9 cellular contexts compared by ENCODE assay signal in the genomic region with DNA sequence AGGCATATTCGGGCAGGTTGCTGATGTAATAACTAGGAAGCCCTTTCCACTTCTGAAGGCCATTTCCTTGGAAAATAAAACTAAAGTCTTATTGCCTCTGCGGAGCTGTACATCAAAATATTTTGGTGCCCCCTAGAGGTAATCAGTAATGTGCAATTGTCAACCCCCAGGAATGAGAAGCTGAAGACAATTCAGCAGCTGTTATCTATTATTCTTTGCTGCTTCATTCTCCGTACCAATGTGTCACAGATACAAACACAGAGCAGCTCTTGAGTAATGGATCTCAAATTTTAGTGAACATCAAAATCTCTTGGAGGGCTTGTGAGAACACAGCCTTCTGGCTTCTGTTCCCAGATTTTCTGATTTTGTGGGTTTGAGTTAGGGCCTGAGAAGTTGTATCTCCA. TPM values are rescaled to one million over a fixed set of nuclear protein-coding genes. Genes with fewer than 3 reads are reported as not detected.
A peak's percentile ranks its signal among the peaks of the same experiment; 100 is the strongest.
DNase-seq lines count a peak whose midpoint lies in the region; ATAC-seq and TF ChIP-seq lines count a peak whose summit lies in the region.
"Had no signal": no experiment of that assay in that cellular context is flagged by ENCODE, and none has a peak within 500 bp of the region (broad histone marks: within the 10 kb centered on the region; RNA-seq: fewer than 3 reads in every experiment).

No MANE protein-coding gene starts in this region.

- no peaks in the 10 kb centered on the region for H3F3A ChIP-seq in OCI-LY1 (ENCODE audit: insufficient read depth, low read length)

- H3K4me3 Mint-ChIP-seq in endothelial cell (ENCODE audit: unreplicated experiment), result no peak overlapping the region

- no peak overlapping the region for H3K9ac ChIP-seq in DND-41 (ENCODE audit: low read depth, low read length)
- no peak overlapping the region for H3K9ac ChIP-seq in OCI-LY1 (ENCODE audit: low read length)

- H3K79me2 ChIP-seq in DND-41 (ENCODE audit: insufficient read depth, low read length), result no peaks in the 10 kb centered on the region
- no peaks in the 10 kb centered on the region for H3K79me2 ChIP-seq in OCI-LY1 (ENCODE audit: insufficient read depth, low read length)
- peaks cover 10% of the 10 kb centered on the region for H3K79me2 ChIP-seq in osteoblast (ENCODE audit: insufficient read depth, low read length)

- H3K4me2 ChIP-seq in DND-41 (ENCODE audit: insufficient read depth, low read length), result no peak overlapping the region
- H3K4me2 ChIP-seq in OCI-LY1 (ENCODE audit: low read length), result no peak overlapping the region
- H3K4me2 ChIP-seq in osteoblast (ENCODE audit: insufficient read depth, low read length), result peak overlapping the region; percentile 7

- ATAC-seq in DND-41 (ENCODE audit: insufficient read depth, low read depth), result peak; percentile 78
- peak; percentile 44 for ATAC-seq in HG03469 (IDR thresholded peaks at IDR 0.05; ENCODE audit: unreplicated experiment)
- ATAC-seq in HG03045 (IDR thresholded peaks at IDR 0.05; ENCODE audit: unreplicated experiment), result no peak
- ATAC-seq in HG02973 (IDR thresholded peaks at IDR 0.05; ENCODE audit: unreplicated experiment), result no peak

- H3K4me3 ChIP-seq in DND-41 (ENCODE audit: low read depth in 1 of 2, low read length in 2 of 2) (no peak overlapping the region), OCI-LY1 (ENCODE audit: low read depth, low read length, poor library complexity, severe bottlenecking) (no peak overlapping the region), osteoblast (ENCODE audit: insufficient read depth, low read length) (no peak overlapping the region)

- TF ChIP-seq CTCF in DND-41 (IDR thresholded peaks at IDR 0.05; ENCODE audit: borderline replicate concordance, extremely low read depth, low read length, poor library complexity, severe bottlenecking) (peak; percentile 77), OCI-LY1 (IDR thresholded peaks at IDR 0.05; ENCODE audit: low read length) (peak; percentile 49; the same call in 1 of the 2 replicates), endothelial cell (IDR thresholded peaks at IDR 0.05; ENCODE audit: unreplicated experiment) (peak; percentile 79), osteoblast (IDR thresholded peaks at IDR 0.05; ENCODE audit: extremely low read depth, low read depth, low read length) (peak; percentile 75)

- H3K27ac ChIP-seq in DND-41 (ENCODE audit: low read length), result no peak overlapping the region
- H3K27ac ChIP-seq in OCI-LY1 (ENCODE audit: low read depth, low read length, poor library complexity, severe bottlenecking), result no peak overlapping the region
- peak overlapping the region; percentile 17 for H3K27ac ChIP-seq in osteoblast (ENCODE audit: low read depth, low read length)

- H3K27me3 ChIP-seq in DND-41 (ENCODE audit: insufficient read depth, low read length, poor library complexity), result no peaks in the 10 kb centered on the region
- no peaks in the 10 kb centered on the region for H3K27me3 ChIP-seq in OCI-LY1 (ENCODE audit: insufficient read depth, low read length)
- no peaks in the 10 kb centered on the region for H3K27me3 ChIP-seq in osteoblast (ENCODE audit: insufficient read depth, low read length)

- H3K9me3 ChIP-seq in DND-41 (ENCODE audit: insufficient read depth, low read length, severe bottlenecking) (peaks cover 3% of the 10 kb centered on the region), OCI-LY1 (ENCODE audit: low read length) (no peaks in the 10 kb centered on the region), osteoblast (ENCODE audit: low read depth, low read length) (no peaks in the 10 kb centered on the region)

- no peaks in the 10 kb centered on the region for H3K36me3 ChIP-seq in DND-41 (ENCODE audit: insufficient read depth, low read length)
- no peaks in the 10 kb centered on the region for H3K36me3 ChIP-seq in OCI-LY1 (ENCODE audit: insufficient read depth, low read length)
- H3K36me3 ChIP-seq in osteoblast (ENCODE audit: insufficient read depth, low read length), result no peaks in the 10 kb centered on the region

- H3K4me1 ChIP-seq in DND-41 (ENCODE audit: insufficient read depth, low read length) (no peaks in the 10 kb centered on the region), OCI-LY1 (ENCODE audit: insufficient read depth, low read length, severe bottlenecking) (no peaks in the 10 kb centered on the region), osteoblast (ENCODE audit: insufficient read depth, low read length) (peaks cover 13% of the 10 kb centered on the region)

- no peaks in the 10 kb centered on the region for H4K20me1 ChIP-seq in DND-41 (ENCODE audit: insufficient read depth, low read length)
- no peaks in the 10 kb centered on the region for H4K20me1 ChIP-seq in OCI-LY1 (ENCODE audit: insufficient read depth, low read length)
- H4K20me1 ChIP-seq in osteoblast (ENCODE audit: insufficient read depth, low read length), result peaks cover 8% of the 10 kb centered on the region

- H3K27ac Mint-ChIP-seq in endothelial cell (ENCODE audit: unreplicated experiment), result no peak overlapping the region

- H3K9me2 ChIP-seq in OCI-LY1 (ENCODE audit: low read depth, low read length), result no peaks in the 10 kb centered on the region

- H2AFZ ChIP-seq in DND-41 (ENCODE audit: low read depth, low read length) (no peak overlapping the region), OCI-LY1 (ENCODE audit: low read length) (no peak overlapping the region), osteoblast (ENCODE audit: low read length) (no peak overlapping the region)

- DNase-seq in DND-41 (peak; percentile 20), endothelial cell (ENCODE audit: low spot score) (peak; percentile 31), osteoblast (ENCODE audit: insufficient read length, low spot score, missing footprints) (peak; percentile 82)
- DNase-seq in stimulated activated CD4-positive, alpha-beta T cell treated with anti-CD3 and anti-CD28 coated beads, Interleukin-4, amount 100 ng/mL, for 4 hours, result no peak

- H3K36me3 Mint-ChIP-seq in endothelial cell (ENCODE audit: low read depth, unreplicated experiment), result no peaks in the 10 kb centered on the region

- peaks cover 12% of the 10 kb centered on the region for H3K4me1 Mint-ChIP-seq in endothelial cell (ENCODE audit: unreplicated experiment)

- peaks cover 7% of the 10 kb centered on the region for H3K27me3 Mint-ChIP-seq in endothelial cell (ENCODE audit: unreplicated experiment)

- no peaks in the 10 kb centered on the region for H3K9me3 Mint-ChIP-seq in endothelial cell (ENCODE audit: unreplicated experiment)

RNA-seq across cellular contexts. Expression of a gene that starts 3.5 kb away (rescaled TPM):
- total RNA-seq in endothelial cell (ENCODE audit: unreplicated experiment) (8.1 TPM), osteoblast (35.8 and 35.9 TPM in 2 replicates)
- total RNA-seq: T-helper 1 cell treated with Interleukin-12 subunit alpha and Interleukin-12 subunit beta and Interleukin-4 antibody, amounts not matched to agents 30 ng/mL and 1 ng/mL, for 36 hours had no signal

Comparison
In these comparisons a context has a peak if more than half of its experiments do, and no peak if none do; other contexts are left out.
1. ATAC-seq: peak in DND-41 (single experiment) and HG03469 (single experiment); none in HG03045 (single experiment) and HG02973 (single experiment).
2. DNase-seq: peak in DND-41 (single experiment), endothelial cell (single experiment) and osteoblast (single experiment); none in stimulated activated CD4-positive, alpha-beta T cell treated with anti-CD3 and anti-CD28 coated beads, Interleukin-4, amount 100 ng/mL, for 4 hours (0 of 2).
3. Peak in every context shown above with its lines, with median percentiles within 50 percentile points of each other: CTCF ChIP-seq.